In the genomic region with DNA sequence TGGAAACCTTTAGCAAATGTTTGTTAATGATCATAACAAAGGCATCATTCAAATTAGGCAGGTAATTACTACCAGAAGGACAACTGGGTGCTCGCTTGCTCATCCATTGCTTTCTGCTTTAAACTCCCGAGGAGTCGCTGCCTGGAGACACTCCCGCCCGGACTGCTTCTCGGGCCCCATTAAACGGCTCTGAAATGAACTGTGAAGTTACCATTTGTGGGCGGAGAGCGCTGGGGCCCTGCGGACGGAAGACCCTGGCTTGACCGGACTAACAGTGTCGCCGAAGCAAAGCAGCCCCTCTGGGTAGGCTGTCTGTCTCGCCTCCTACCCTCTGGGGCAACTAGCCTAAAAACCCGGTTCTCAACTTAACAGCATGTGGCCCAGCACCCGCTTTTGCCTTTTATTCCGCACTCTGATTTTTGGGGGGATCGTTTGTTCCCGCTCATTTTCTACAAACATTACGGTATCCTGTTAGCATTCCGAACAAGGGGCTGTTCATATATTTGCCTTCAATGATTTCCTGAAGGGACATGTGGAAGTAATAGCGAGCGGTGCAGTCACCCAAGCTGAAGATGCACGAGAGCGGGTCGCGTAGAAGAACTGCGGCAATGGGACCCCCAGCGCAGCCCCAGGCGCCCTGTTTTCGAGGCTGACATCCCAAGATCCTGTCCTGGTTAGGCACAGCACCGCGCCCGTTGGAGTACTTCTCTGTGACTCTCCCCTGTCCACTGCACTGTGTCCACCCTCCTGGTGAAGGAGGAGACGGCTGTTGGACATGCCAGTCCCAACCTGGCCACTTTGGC, we compare ENCODE assay signal across 8 cellular contexts. TPM values are rescaled to one million over a fixed set of nuclear protein-coding genes. Genes with fewer than 3 reads are reported as not detected.
DNase-seq lines count a peak whose midpoint lies in the region; ATAC-seq and TF ChIP-seq lines count a peak whose summit lies in the region.

No MANE protein-coding gene starts in this region.

- no peak overlapping the region for H3K27ac ChIP-seq in CD4-positive, alpha-beta memory T cell (ENCODE audit: low read depth, low read length)
- H3K27ac ChIP-seq in ovary = peak overlapping the region; percentile 59 to 81

- H3K9me3 ChIP-seq in CD4-positive, alpha-beta memory T cell (ENCODE audit: control insufficient read depth in 1 of 2, low read length in 2 of 2) = no peaks in the 10 kb centered on the region
- H3K9me3 ChIP-seq in ovary = no peaks in the 10 kb centered on the region

- peak overlapping the region in 1 of 7 donors; percentile 70 for H3K27ac Mint-ChIP-seq in CD4-positive, alpha-beta memory T cell
- no peak overlapping the region for H3K27ac Mint-ChIP-seq in WTC11

- POLR2A ChIA-PET in CD4-positive, alpha-beta memory T cell (lab: Charles Lee; ENCODE audit: partially characterized antibody) = no interaction called here
- POLR2A ChIA-PET in WTC11 (lab: Charles Lee) = no interaction called here

- H3K27me3 ChIP-seq in CD4-positive, alpha-beta memory T cell (ENCODE audit: insufficient read depth, low read length) = peaks cover 46% of the 10 kb centered on the region
- no peaks in the 10 kb centered on the region for H3K27me3 ChIP-seq in ovary

- peak overlapping the region in 1 of 2 donors; percentile 3 for H3K4me3 ChIP-seq in CD4-positive, alpha-beta memory T cell (ENCODE audit: low read length in 2 of 2)
- H3K4me3 ChIP-seq in ovary = peak overlapping the region; percentile 32

- peaks cover 13 to 57% (median 44%) of the 10 kb centered on the region in 4 donors for H3K4me1 Mint-ChIP-seq in CD4-positive, alpha-beta memory T cell
- H3K4me1 Mint-ChIP-seq in WTC11 = peaks cover 50% of the 10 kb centered on the region

- intact Hi-C loops in CD4-positive, alpha-beta memory T cell (cut with micrococcal nuclease) = loop anchor here (2.0 kb wide), 1 partner anchor 321 kb away; no protein-coding TSS in a partner anchor
- intact Hi-C loops in ovary (cut with DNase I) = loop anchor here (2.0 to 10.0 kb wide), 14 partner anchors 163 to 1853 kb away; a partner anchor contains a TSS

- 0 to 1% (median 1%) methylated on average over 36 of the region's 36 CpGs for WGBS in ovary, 3 donors

- CTCF ChIA-PET in CD4-positive, alpha-beta memory T cell (lab: Charles Lee; ENCODE audit: partially characterized antibody) = interaction anchor here (1.5 to 1.8 kb wide), 2 partner anchors 8 to 297 kb away, joined by 5 to 6 read pairs; no protein-coding TSS in a partner anchor
- CTCF ChIA-PET in WTC11 (lab: Charles Lee) = interaction anchor here (0.6 to 4.9 kb wide), 6 partner anchors 10 to 742 kb away, joined by 3 to 24 read pairs (median 4); no protein-coding TSS in a partner anchor

- peak overlapping the region; percentile 56 to 90 (median 80) for H3K4me3 Mint-ChIP-seq in CD4-positive, alpha-beta memory T cell
- peak overlapping the region; percentile 82 for H3K4me3 Mint-ChIP-seq in WTC11

- no peak for DNase-seq in CD4-positive, alpha-beta memory T cell
- DNase-seq in HCEC 1CT = peak; percentile 55
- peak; percentile 48 for DNase-seq in WTC11 (ENCODE audit: low spot score)
- DNase-seq in foreskin melanocyte = peak; percentile 64
- DNase-seq in ovary = peak; percentile 40 to 58 (median 43)
- DNase-seq in NCI-H2171 (lab: John Stamatoyannopoulos, UW) = no peak

- TF ChIP-seq POLR2A in ovary (IDR thresholded peaks at IDR 0.05) = no peak

- H3K4me1 ChIP-seq in CD4-positive, alpha-beta memory T cell (ENCODE audit: insufficient read depth, low read length) = peaks cover 36% of the 10 kb centered on the region
- H3K4me1 ChIP-seq in ovary (ENCODE audit: insufficient read depth) = peaks cover 4% of the 10 kb centered on the region

- TF ChIP-seq CTCF in WTC11 (IDR thresholded peaks at IDR 0.05) (no peak), ovary (IDR thresholded peaks at IDR 0.05) (no peak)

- H3K36me3 Mint-ChIP-seq in CD4-positive, alpha-beta memory T cell = no peaks in the 10 kb centered on the region
- peaks cover 2% of the 10 kb centered on the region for H3K36me3 Mint-ChIP-seq in WTC11

- H3K27me3 Mint-ChIP-seq in CD4-positive, alpha-beta memory T cell = peaks cover 67 to 71% of the 10 kb centered on the region in 2 donors
- peaks cover 100% of the 10 kb centered on the region for H3K27me3 Mint-ChIP-seq in WTC11 (ENCODE audit: low read depth)

- no peak for TF ChIP-seq EP300 in ovary (IDR thresholded peaks at IDR 0.05)

- H3K9me3 Mint-ChIP-seq in CD4-positive, alpha-beta memory T cell = peaks cover 0 to 4% (median 0%) of the 10 kb centered on the region in 8 donors
- H3K9me3 Mint-ChIP-seq in WTC11 = no peaks in the 10 kb centered on the region

- ATAC-seq in WTC11 = peak; percentile 21
- no peak for ATAC-seq in HG02610 (IDR thresholded peaks at IDR 0.05; ENCODE audit: unreplicated experiment)
- no peak for ATAC-seq in HG03520 (IDR thresholded peaks at IDR 0.05; ENCODE audit: unreplicated experiment)

- H3K36me3 ChIP-seq in CD4-positive, alpha-beta memory T cell (ENCODE audit: insufficient read depth, low read length) = no peaks in the 10 kb centered on the region
- H3K36me3 ChIP-seq in ovary = no peaks in the 10 kb centered on the region

TF ChIP-seq in WTC11, 78 proteins besides CTCF, POLR2A, EP300 and RAD21:
- TF ChIP-seq SP1 (CRISPR knock-in tag; conservative IDR thresholded peaks at IDR 0.05) (0 out of 2 replicates have a peak, but pooled peaks have one; percentile 24), ZNF263 (CRISPR knock-in tag; IDR thresholded peaks at IDR 0.05; ENCODE audit: low read depth) (no peak), ATF1 (CRISPR knock-in tag; IDR thresholded peaks at IDR 0.05) (no peak)
- TF ChIP-seq, protein P1, sequence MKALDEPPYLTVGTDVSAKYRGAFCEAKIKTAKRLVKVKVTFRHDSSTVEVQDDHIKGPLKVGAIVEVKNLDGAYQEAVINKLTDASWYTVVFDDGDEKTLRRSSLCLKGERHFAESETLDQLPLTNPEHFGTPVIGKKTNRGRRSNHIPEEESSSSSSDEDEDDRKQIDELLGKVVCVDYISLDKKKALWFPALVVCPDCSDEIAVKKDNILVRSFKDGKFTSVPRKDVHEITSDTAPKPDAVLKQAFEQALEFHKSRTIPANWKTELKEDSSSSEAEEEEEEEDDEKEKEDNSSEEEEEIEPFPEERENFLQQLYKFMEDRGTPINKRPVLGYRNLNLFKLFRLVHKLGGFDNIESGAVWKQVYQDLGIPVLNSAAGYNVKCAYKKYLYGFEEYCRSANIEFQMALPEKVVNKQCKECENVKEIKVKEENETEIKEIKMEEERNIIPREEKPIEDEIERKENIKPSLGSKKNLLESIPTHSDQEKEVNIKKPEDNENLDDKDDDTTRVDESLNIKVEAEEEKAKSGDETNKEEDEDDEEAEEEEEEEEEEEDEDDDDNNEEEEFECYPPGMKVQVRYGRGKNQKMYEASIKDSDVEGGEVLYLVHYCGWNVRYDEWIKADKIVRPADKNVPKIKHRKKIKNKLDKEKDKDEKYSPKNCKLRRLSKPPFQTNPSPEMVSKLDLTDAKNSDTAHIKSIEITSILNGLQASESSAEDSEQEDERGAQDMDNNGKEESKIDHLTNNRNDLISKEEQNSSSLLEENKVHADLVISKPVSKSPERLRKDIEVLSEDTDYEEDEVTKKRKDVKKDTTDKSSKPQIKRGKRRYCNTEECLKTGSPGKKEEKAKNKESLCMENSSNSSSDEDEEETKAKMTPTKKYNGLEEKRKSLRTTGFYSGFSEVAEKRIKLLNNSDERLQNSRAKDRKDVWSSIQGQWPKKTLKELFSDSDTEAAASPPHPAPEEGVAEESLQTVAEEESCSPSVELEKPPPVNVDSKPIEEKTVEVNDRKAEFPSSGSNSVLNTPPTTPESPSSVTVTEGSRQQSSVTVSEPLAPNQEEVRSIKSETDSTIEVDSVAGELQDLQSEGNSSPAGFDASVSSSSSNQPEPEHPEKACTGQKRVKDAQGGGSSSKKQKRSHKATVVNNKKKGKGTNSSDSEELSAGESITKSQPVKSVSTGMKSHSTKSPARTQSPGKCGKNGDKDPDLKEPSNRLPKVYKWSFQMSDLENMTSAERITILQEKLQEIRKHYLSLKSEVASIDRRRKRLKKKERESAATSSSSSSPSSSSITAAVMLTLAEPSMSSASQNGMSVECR (CRISPR knock-in tag; IDR thresholded peaks at IDR 0.05; ENCODE audit: borderline replicate concordance) = peak; percentile 26; the same call in 1 of the 2 replicates
TF ChIP-seq in WTC11: peak in this region for 2.

RNA-seq across cellular contexts. Expression of a gene that starts 1.6 kb away (rescaled TPM):
- not detected for total RNA-seq in CD4-positive, alpha-beta memory T cell
- polyA plus RNA-seq in CD4-positive, alpha-beta memory T cell = not detected
- total RNA-seq in WTC11 (2021) (2.7 to 3.3 TPM (median 2.7 TPM) in 3 replicates), ovary (100 to 1,000 TPM; 199 to 736 (median 445) TPM)
- 100 to 1,000 TPM; 192 to 213 TPM for polyA plus RNA-seq in ovary

Comparison
In these comparisons a context has a peak if more than half of its experiments do, and no peak if none do; other contexts are left out.
1. DNase-seq: peak in HCEC 1CT (single experiment), WTC11 (single experiment), foreskin melanocyte (single experiment) and ovary (5 of 5); none in CD4-positive, alpha-beta memory T cell (0 of 5) and NCI-H2171 (single experiment).
2. RNA of a gene that starts 1.6 kb away (total RNA-seq): 199 to 736 TPM in ovary; 2.7 to 3.3 TPM in WTC11 and not detected in CD4-positive, alpha-beta memory T cell; every median in the first group is over 10 times any median in the second.